In the genomic region with DNA sequence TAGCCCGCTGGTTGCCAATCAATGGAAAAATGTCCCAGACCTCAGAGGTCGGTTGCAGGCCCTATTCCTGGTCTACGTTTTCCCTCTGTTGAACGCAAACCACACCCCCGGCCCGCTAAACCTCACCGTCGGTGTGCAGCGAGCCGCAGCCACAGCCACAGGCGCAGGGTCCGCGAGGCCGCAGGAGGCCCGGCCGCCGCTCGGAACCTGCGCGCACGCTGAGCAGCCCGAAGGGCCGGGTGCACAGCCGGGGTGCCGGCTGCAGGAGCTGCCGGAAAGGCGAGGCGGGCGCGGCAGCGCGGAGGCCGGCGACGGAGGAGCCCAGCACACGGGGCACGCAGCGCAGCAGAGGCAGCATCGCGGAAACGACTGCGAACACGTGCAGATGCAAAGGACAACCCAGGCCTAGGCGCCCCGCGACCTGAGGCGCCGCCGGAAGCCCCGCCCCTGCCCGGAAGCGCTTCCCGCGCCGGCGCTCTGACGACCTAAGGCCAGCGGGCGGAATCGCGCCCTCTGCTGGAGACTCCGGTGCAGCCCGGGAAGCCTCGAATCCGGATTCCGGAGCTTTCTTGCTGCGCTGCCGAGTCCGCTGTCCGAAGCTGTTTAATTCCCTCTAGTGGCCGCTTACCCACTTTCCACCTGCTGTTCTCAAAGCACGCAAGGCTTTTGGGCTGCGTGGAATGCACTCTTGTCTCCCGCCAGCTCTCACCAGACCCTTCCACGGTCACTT, we compare ENCODE assay signal across 8 cellular contexts. TPM values are rescaled to one million over a fixed set of nuclear protein-coding genes. Genes with fewer than 3 reads are reported as not detected.
DNase-seq lines count a peak whose midpoint lies in the region; ATAC-seq and TF ChIP-seq lines count a peak whose summit lies in the region.

TSS of gene C1QBP (minus strand) at position 440 of the 730 bp plus-strand sequence. CDS start at position 358, 82 bp downstream.

- no peaks in the 10 kb centered on the region for H3K27me3 ChIP-seq in adipocyte (replicated peaks; ENCODE audit: control insufficient read depth, insufficient read depth, low read length)
- no peaks in the 10 kb centered on the region for H3K27me3 ChIP-seq in heart left ventricle
- no peaks in the 10 kb centered on the region for H3K27me3 ChIP-seq in upper lobe of left lung

- H3K27ac ChIP-seq in heart left ventricle (peak within 1 kb of the TSS; percentile 35 to 86 (median 76)), upper lobe of left lung (peak within 1 kb of the TSS; percentile 68 to 92 (median 78))

- DNase-seq in NCI-H1417 (lab: John Stamatoyannopoulos, UW) (peak; percentile 84 to 89 (median 86)), T follicular helper cell (ENCODE audit: low read depth) (peak; percentile 87), adipocyte (ENCODE audit: low read depth) (peak; percentile 98), heart left ventricle (peak; percentile 90 to 94 (median 92)), posterior cingulate gyrus (peak; percentile 84 to 99 (median 90)), upper lobe of left lung (peak; percentile 93 to 99)

- H3K4me1 ChIP-seq in adipocyte (ENCODE audit: control insufficient read depth, insufficient read depth, low read length): peaks cover 31% of the 10 kb centered on the region
- peaks cover 0 to 31% (median 13%) of the 10 kb centered on the region in 12 donors for H3K4me1 ChIP-seq in heart left ventricle
- H3K4me1 ChIP-seq in upper lobe of left lung: peaks cover 12 to 23% (median 17%) of the 10 kb centered on the region in 4 donors

- 0 to 1% (median 0%) methylated on average over 47 to 75 of the region's 75 CpGs for WGBS in heart left ventricle, 4 donors
- 0% methylated on average over 37 to 43 of the region's 75 CpGs for WGBS in upper lobe of left lung, 2 donors

- TF ChIP-seq CTCF in GM12873 (IDR thresholded peaks at IDR 0.05; ENCODE audit: insufficient read depth, low read depth, low read length, missing control alignments) (peak; percentile 95), heart left ventricle (IDR thresholded peaks at IDR 0.05) (peak in 11 of 12 donors; percentile 99 to 100 (median 100)), upper lobe of left lung (IDR thresholded peaks at IDR 0.05) (peak; percentile 98 to 99 (median 99))

- intact Hi-C loops in heart left ventricle (cut with DNase I): loop anchor here in 2 of 10 donors (1.0 to 2.0 kb wide), 2 partner anchors 18 to 190 kb away; partner anchors contain the start of gene RPAIN (in 1 of the 2)
- intact Hi-C loops in posterior cingulate gyrus (cut with DNase I): loop anchor here (1.0 to 5.0 kb wide), 3 partner anchors 19 to 1213 kb away; partner anchors contain the start of genes C17orf100, DHX33, MED31 and RPAIN

- peak in 1 of 2 donors; percentile 78 for TF ChIP-seq POLR2A in heart left ventricle (IDR thresholded peaks at IDR 0.05)
- peak in 2 of 4 donors; percentile 39 to 76 for TF ChIP-seq POLR2A in upper lobe of left lung (IDR thresholded peaks at IDR 0.05)

- H3K9me3 ChIP-seq in adipocyte (ENCODE audit: control insufficient read depth, low read length) (no peaks in the 10 kb centered on the region), heart left ventricle (no peaks in the 10 kb centered on the region), upper lobe of left lung (no peaks in the 10 kb centered on the region)

- peaks cover 41% of the 10 kb centered on the region for H3K36me3 ChIP-seq in adipocyte (ENCODE audit: control insufficient read depth, insufficient read depth, low read length, severe bottlenecking)
- peaks cover 3 to 61% (median 46%) of the 10 kb centered on the region in 9 donors for H3K36me3 ChIP-seq in heart left ventricle
- peaks cover 9 to 46% (median 18%) of the 10 kb centered on the region in 4 donors for H3K36me3 ChIP-seq in upper lobe of left lung

- peak within 1 kb of the TSS; percentile 88 for H3K4me3 ChIP-seq in adipocyte (ENCODE audit: low read length)
- H3K4me3 ChIP-seq in heart left ventricle: peak within 1 kb of the TSS; percentile 60 to 100 (median 82)
- H3K4me3 ChIP-seq in upper lobe of left lung: peak within 1 kb of the TSS; percentile 79 to 97 (median 90)

- no peak for TF ChIP-seq EP300 in upper lobe of left lung (IDR thresholded peaks at IDR 0.05)

- ATAC-seq in HG02678 (IDR thresholded peaks at IDR 0.05; ENCODE audit: unreplicated experiment) (peak; percentile 87), heart left ventricle (peak; percentile 92 to 98 (median 96)), upper lobe of left lung (ENCODE audit: low FRiP score in 2 of 2) (peak; percentile 98 to 99)

- H3K9ac ChIP-seq in adipocyte (ENCODE audit: low read length): peak within 1 kb of the TSS; percentile 87

RNA-seq across cellular contexts. Expression of gene C1QBP, which starts in this region (rescaled TPM):
- total RNA-seq in heart left ventricle (100 to 1,000 TPM; 108 to 159 (median 121) TPM), upper lobe of left lung (100 to 1,000 TPM in 1 of 6 donors, 10 to 100 TPM in 5; 22.0 to 115 (median 73.5) TPM)
- polyA plus RNA-seq in heart left ventricle: 100 to 1,000 TPM; 150 to 173 TPM

Comparison
In these comparisons a context has a peak if more than half of its experiments do, and no peak if none do; other contexts are left out.
1. Peak in every context shown above with its lines: DNase-seq, ATAC-seq, H3K4me3 ChIP-seq and H3K27ac ChIP-seq.